ENCODE assay signal across 19 cellular contexts in the genomic region with DNA sequence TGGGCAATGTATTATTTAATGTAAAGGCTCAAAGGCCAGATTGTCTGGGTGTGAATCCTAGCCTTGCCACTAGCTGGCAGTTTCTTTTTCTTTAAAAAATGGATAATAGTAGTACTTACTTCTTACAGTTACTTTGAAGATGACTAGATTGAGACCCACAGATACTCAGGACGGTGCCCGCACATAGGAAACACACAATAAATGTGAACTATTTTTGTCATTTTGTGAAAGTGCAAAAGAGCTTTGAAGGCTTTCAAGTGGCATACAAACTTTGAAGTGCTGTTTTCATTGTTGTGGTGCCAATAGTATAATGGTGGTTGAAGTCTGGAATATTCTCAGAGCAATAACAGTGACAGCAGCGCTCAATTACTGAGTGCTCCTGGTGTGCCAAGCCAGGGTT.
DNase-seq lines count a peak whose midpoint lies in the region; ATAC-seq and TF ChIP-seq lines count a peak whose summit lies in the region.
"Had no signal": no experiment of that assay in that cellular context is flagged by ENCODE, and none has a peak within 500 bp of the region (broad histone marks: within the 10 kb centered on the region; RNA-seq: fewer than 3 reads in every experiment).

No MANE protein-coding gene starts in this region.

- no peaks in the 10 kb centered on the region for H3K36me3 Mint-ChIP-seq in activated CD4-positive, alpha-beta T cell treated with anti-CD3 and anti-CD28 coated beads for 36 hours (ENCODE audit: low read depth)
- no peaks in the 10 kb centered on the region for H3K36me3 Mint-ChIP-seq in activated CD4-positive, alpha-beta T cell treated with anti-CD3 and anti-CD28 coated beads, Interleukin-2, amount 10 ng/mL, durations not matched to agents 7 days and 5 days (ENCODE audit: low read depth)
- no peaks in the 10 kb centered on the region for H3K36me3 Mint-ChIP-seq in CD4-positive, alpha-beta T cell (ENCODE audit: low read depth)
- no peaks in the 10 kb centered on the region for H3K36me3 Mint-ChIP-seq in immature natural killer cell
- H3K36me3 Mint-ChIP-seq in activated T-helper 1 cell treated with anti-CD3 and anti-CD28 coated beads, Interleukin-12 subunit alpha, Interleukin-12 subunit beta, Interleukin-2, Interleukin-4 antibody, amounts not matched to agents 30 ng/mL and 10 ng/mL and 1 ng/mL, durations not matched to agents 14 hours and 24 hours and 36 hours (ENCODE audit: low read depth): no peaks in the 10 kb centered on the region
- H3K36me3 Mint-ChIP-seq: CD14-positive monocyte had no signal

- peaks cover 4% of the 10 kb centered on the region for H3K9me3 Mint-ChIP-seq in activated CD4-positive, alpha-beta T cell treated with anti-CD3 and anti-CD28 coated beads for 36 hours (ENCODE audit: low read depth)
- H3K9me3 Mint-ChIP-seq in activated CD4-positive, alpha-beta T cell treated with anti-CD3 and anti-CD28 coated beads, Interleukin-2, amount 10 ng/mL, durations not matched to agents 7 days and 5 days: peaks cover 6% of the 10 kb centered on the region
- H3K9me3 Mint-ChIP-seq in CD4-positive, alpha-beta T cell: no peaks in the 10 kb centered on the region
- no peaks in the 10 kb centered on the region for H3K9me3 Mint-ChIP-seq in immature natural killer cell
- H3K9me3 Mint-ChIP-seq in activated T-helper 1 cell treated with anti-CD3 and anti-CD28 coated beads, Interleukin-12 subunit alpha, Interleukin-12 subunit beta, Interleukin-2, Interleukin-4 antibody, amounts not matched to agents 30 ng/mL and 10 ng/mL and 1 ng/mL, durations not matched to agents 14 hours and 24 hours and 36 hours: no peaks in the 10 kb centered on the region

- DNase-seq in activated CD4-positive, alpha-beta T cell treated with anti-CD3 and anti-CD28 coated beads for 36 hours: peak; percentile 35
- no peak for DNase-seq in activated CD4-positive, alpha-beta T cell treated with anti-CD3 and anti-CD28 coated beads, Interleukin-2, amount 10 ng/mL, durations not matched to agents 7 days and 5 days
- no peak for DNase-seq in CD4-positive, alpha-beta T cell
- peak; percentile 25 for DNase-seq in NAMALWA (ENCODE audit: low spot score)
- DNase-seq in choroid plexus epithelial cell (ENCODE audit: low read depth): no peak
- no peak for DNase-seq in immature natural killer cell
- DNase-seq in erythroblast (lab: John Stamatoyannopoulos, UW): no peak
- no peak for DNase-seq in activated T-helper 1 cell treated with anti-CD3 and anti-CD28 coated beads, Interleukin-12 subunit alpha, Interleukin-12 subunit beta, Interleukin-2, Interleukin-4 antibody, amounts not matched to agents 30 ng/mL and 10 ng/mL and 1 ng/mL, durations not matched to agents 14 hours and 24 hours and 36 hours (ENCODE audit: low spot score)
- DNase-seq: GDM1, KG1, NCI-H1048, NCI-H1436, NCI-H1930, NCI-H345, NCI-H524 treated with DMSO at 0.1 percent for 48 hours, PC-9, SJCRH30 had no signal

- CTCF ChIA-PET in activated CD4-positive, alpha-beta T cell treated with anti-CD3 and anti-CD28 coated beads for 36 hours (lab: Charles Lee): interaction anchor here (1.0 to 1.8 kb wide), 2 partner anchors 19 to 21 kb away, joined by 3 to 5 read pairs; no protein-coding TSS in a partner anchor
- CTCF ChIA-PET in activated CD4-positive, alpha-beta T cell treated with anti-CD3 and anti-CD28 coated beads, Interleukin-2, amount 10 ng/mL, durations not matched to agents 7 days and 5 days (lab: Charles Lee): interaction anchor here (1.1 kb wide), 1 partner anchor 8 kb away, joined by 3 read pairs; no protein-coding TSS in a partner anchor
- CTCF ChIA-PET in CD4-positive, alpha-beta T cell (lab: Charles Lee): no interaction called here

- peak; percentile 76 for ATAC-seq in activated CD4-positive, alpha-beta T cell treated with anti-CD3 and anti-CD28 coated beads for 36 hours
- ATAC-seq in CD4-positive, alpha-beta T cell (ENCODE audit: poor library complexity): peak; percentile 24

- H3K27ac Mint-ChIP-seq in activated CD4-positive, alpha-beta T cell treated with anti-CD3 and anti-CD28 coated beads for 36 hours: no peak overlapping the region
- H3K27ac Mint-ChIP-seq in activated CD4-positive, alpha-beta T cell treated with anti-CD3 and anti-CD28 coated beads, Interleukin-2, amount 10 ng/mL, durations not matched to agents 7 days and 5 days: no peak overlapping the region
- H3K27ac Mint-ChIP-seq in CD4-positive, alpha-beta T cell: no peak overlapping the region
- no peak overlapping the region for H3K27ac Mint-ChIP-seq in immature natural killer cell
- no peak overlapping the region for H3K27ac Mint-ChIP-seq in activated T-helper 1 cell treated with anti-CD3 and anti-CD28 coated beads, Interleukin-12 subunit alpha, Interleukin-12 subunit beta, Interleukin-2, Interleukin-4 antibody, amounts not matched to agents 30 ng/mL and 10 ng/mL and 1 ng/mL, durations not matched to agents 14 hours and 24 hours and 36 hours

- H3K27me3 Mint-ChIP-seq in activated CD4-positive, alpha-beta T cell treated with anti-CD3 and anti-CD28 coated beads for 36 hours: peaks cover 13% of the 10 kb centered on the region
- peaks cover 23% of the 10 kb centered on the region for H3K27me3 Mint-ChIP-seq in activated CD4-positive, alpha-beta T cell treated with anti-CD3 and anti-CD28 coated beads, Interleukin-2, amount 10 ng/mL, durations not matched to agents 7 days and 5 days
- H3K27me3 Mint-ChIP-seq in CD4-positive, alpha-beta T cell: peaks cover 35% of the 10 kb centered on the region
- H3K27me3 Mint-ChIP-seq in immature natural killer cell (ENCODE audit: low read depth in 3 of 3): peaks cover 0 to 10% (median 3%) of the 10 kb centered on the region in 3 donors
- peaks cover 2% of the 10 kb centered on the region for H3K27me3 Mint-ChIP-seq in activated T-helper 1 cell treated with anti-CD3 and anti-CD28 coated beads, Interleukin-12 subunit alpha, Interleukin-12 subunit beta, Interleukin-2, Interleukin-4 antibody, amounts not matched to agents 30 ng/mL and 10 ng/mL and 1 ng/mL, durations not matched to agents 14 hours and 24 hours and 36 hours (ENCODE audit: insufficient read depth)

- no peak overlapping the region for H3K27ac ChIP-seq in CD4-positive, alpha-beta T cell (ENCODE audit: low read depth, low read length)
- H3K27ac ChIP-seq: 22Rv1, PC-9, SJCRH30 had no signal

- no peaks in the 10 kb centered on the region for H3K27me3 ChIP-seq in CD4-positive, alpha-beta T cell (ENCODE audit: control insufficient read depth, insufficient read depth, low read length)
- H3K27me3 ChIP-seq: SJCRH30 had no signal

- POLR2A ChIA-PET in activated CD4-positive, alpha-beta T cell treated with anti-CD3 and anti-CD28 coated beads for 36 hours (lab: Charles Lee): no interaction called here
- POLR2A ChIA-PET in activated CD4-positive, alpha-beta T cell treated with anti-CD3 and anti-CD28 coated beads, Interleukin-2, amount 10 ng/mL, durations not matched to agents 7 days and 5 days (lab: Charles Lee): no interaction called here
- POLR2A ChIA-PET in CD4-positive, alpha-beta T cell (lab: Charles Lee): no interaction called here

- peaks cover 13% of the 10 kb centered on the region for H3K4me1 Mint-ChIP-seq in activated CD4-positive, alpha-beta T cell treated with anti-CD3 and anti-CD28 coated beads for 36 hours
- peaks cover 9% of the 10 kb centered on the region for H3K4me1 Mint-ChIP-seq in activated CD4-positive, alpha-beta T cell treated with anti-CD3 and anti-CD28 coated beads, Interleukin-2, amount 10 ng/mL, durations not matched to agents 7 days and 5 days
- H3K4me1 Mint-ChIP-seq in CD4-positive, alpha-beta T cell (ENCODE audit: low read depth): peaks cover 12% of the 10 kb centered on the region
- no peaks in the 10 kb centered on the region for H3K4me1 Mint-ChIP-seq in immature natural killer cell
- H3K4me1 Mint-ChIP-seq in activated T-helper 1 cell treated with anti-CD3 and anti-CD28 coated beads, Interleukin-12 subunit alpha, Interleukin-12 subunit beta, Interleukin-2, Interleukin-4 antibody, amounts not matched to agents 30 ng/mL and 10 ng/mL and 1 ng/mL, durations not matched to agents 14 hours and 24 hours and 36 hours (ENCODE audit: low read depth): no peaks in the 10 kb centered on the region
- H3K4me1 Mint-ChIP-seq: CD14-positive monocyte had no signal

- no peaks in the 10 kb centered on the region for H3K9me3 ChIP-seq in CD4-positive, alpha-beta T cell (ENCODE audit: control insufficient read depth, low read length)
- H3K9me3 ChIP-seq: SJCRH30 had no signal

- intact Hi-C loops in activated CD4-positive, alpha-beta T cell treated with anti-CD3 and anti-CD28 coated beads for 36 hours (cut with DNase I, micrococcal nuclease): no loop called here
- intact Hi-C loops in CD4-positive, alpha-beta T cell (cut with DNase I, micrococcal nuclease): no loop called here
- intact Hi-C loops in activated T-helper 1 cell treated with anti-CD3 and anti-CD28 coated beads, Interleukin-12 subunit alpha, Interleukin-12 subunit beta, Interleukin-2, Interleukin-4 antibody, amounts not matched to agents 30 ng/mL and 10 ng/mL and 1 ng/mL, durations not matched to agents 14 hours and 24 hours and 36 hours (cut with micrococcal nuclease): no loop called here

- no peak overlapping the region for H3K4me3 ChIP-seq in choroid plexus epithelial cell (ENCODE audit: low read depth, low read length)
- H3K4me3 ChIP-seq: PC-9, SJCRH30 had no signal

- H3K4me3 Mint-ChIP-seq in activated CD4-positive, alpha-beta T cell treated with anti-CD3 and anti-CD28 coated beads for 36 hours: no peak overlapping the region
- H3K4me3 Mint-ChIP-seq in activated CD4-positive, alpha-beta T cell treated with anti-CD3 and anti-CD28 coated beads, Interleukin-2, amount 10 ng/mL, durations not matched to agents 7 days and 5 days: no peak overlapping the region
- H3K4me3 Mint-ChIP-seq in CD4-positive, alpha-beta T cell: no peak overlapping the region
- H3K4me3 Mint-ChIP-seq in immature natural killer cell: no peak overlapping the region
- H3K4me3 Mint-ChIP-seq in activated T-helper 1 cell treated with anti-CD3 and anti-CD28 coated beads, Interleukin-12 subunit alpha, Interleukin-12 subunit beta, Interleukin-2, Interleukin-4 antibody, amounts not matched to agents 30 ng/mL and 10 ng/mL and 1 ng/mL, durations not matched to agents 14 hours and 24 hours and 36 hours: no peak overlapping the region
- H3K4me3 Mint-ChIP-seq: CD14-positive monocyte had no signal

- TF ChIP-seq POLR2A in erythroblast (IDR thresholded peaks at IDR 0.05; ENCODE audit: low read length): no peak

- TF ChIP-seq CTCF in CD4-positive, alpha-beta T cell (IDR thresholded peaks at IDR 0.05): no peak
- peak; percentile 4 for TF ChIP-seq CTCF in choroid plexus epithelial cell (conservative IDR thresholded peaks at IDR 0.05; ENCODE audit: low read depth, low read length)

Comparison
In these comparisons a context has a peak if more than half of its experiments do, and no peak if none do; other contexts are left out.
1. DNase-seq: peak in activated CD4-positive, alpha-beta T cell treated with anti-CD3 and anti-CD28 coated beads for 36 hours (single experiment) and NAMALWA (single experiment); none in activated CD4-positive, alpha-beta T cell treated with anti-CD3 and anti-CD28 coated beads, Interleukin-2, amount 10 ng/mL, durations not matched to agents 7 days and 5 days (single experiment), CD4-positive, alpha-beta T cell (0 of 10), choroid plexus epithelial cell (single experiment), immature natural killer cell (0 of 3), erythroblast (0 of 2) and activated T-helper 1 cell treated with anti-CD3 and anti-CD28 coated beads, Interleukin-12 subunit alpha, Interleukin-12 subunit beta, Interleukin-2, Interleukin-4 antibody, amounts not matched to agents 30 ng/mL and 10 ng/mL and 1 ng/mL, durations not matched to agents 14 hours and 24 hours and 36 hours (single experiment).